In genomic region chr5:141714542-141715303, GRCh38 we compare ENCODE assay signal across 13 cellular contexts. TPM values are rescaled to one million over a fixed set of nuclear protein-coding genes. Genes with fewer than 3 reads are reported as not detected.
A peak's percentile ranks its signal among the peaks of the same experiment; 100 is the strongest.
DNase-seq lines count a peak whose midpoint lies in the region; TF ChIP-seq lines count a peak whose summit lies in the region.
"Had no signal": no experiment of that assay in that cellular context is flagged by ENCODE, and none has a peak within 500 bp of the region (broad histone marks: within the 10 kb centered on the region; RNA-seq: fewer than 3 reads in every experiment).

No MANE protein-coding gene starts in this region.

- no peaks in the 10 kb centered on the region for H3K9me3 ChIP-seq in hepatocyte (ENCODE audit: low read depth)
- H3K9me3 ChIP-seq in smooth muscle cell (replicated peaks; ENCODE audit: low read depth): no peaks in the 10 kb centered on the region
- H3K9me3 ChIP-seq: tibial artery had no signal

- POLR2A ChIA-PET in RWPE1 (lab: Yijun Ruan, JAX; ENCODE audit: low non-redundant PET): no interaction called here

- H2AFZ ChIP-seq in hepatocyte (no peak overlapping the region), smooth muscle cell (ENCODE audit: low read depth) (no peak overlapping the region)

- no peaks in the 10 kb centered on the region for H3K36me3 ChIP-seq in hepatocyte (replicated peaks; ENCODE audit: insufficient read depth, low read depth)
- H3K36me3 ChIP-seq in smooth muscle cell (ENCODE audit: low read depth): no peaks in the 10 kb centered on the region
- H3K36me3 ChIP-seq: tibial artery had no signal

- peak; percentile 74 for DNase-seq in DMS79 treated with DMSO at 0.1 percent for 48 hours (lab: John Stamatoyannopoulos, UW)
- peak; percentile 54 for DNase-seq in RWPE1 (ENCODE audit: low spot score)
- DNase-seq in hepatocyte (ENCODE audit: low spot score): no peak
- no peak for DNase-seq in stimulated activated CD4-positive, alpha-beta T cell treated with anti-CD3 and anti-CD28 coated beads, Interleukin-1b, Interleukin-23, amount 100 ng/mL, for 48 hours
- no peak for DNase-seq in NCI-H1417 treated with DMSO at 0.1 percent for 48 hours (lab: John Stamatoyannopoulos, UW)
- no peak for DNase-seq in coronary artery (ENCODE audit: low spot score)
- no peak for DNase-seq in smooth muscle cell (lab: John Stamatoyannopoulos, UW; ENCODE audit: unreplicated experiment)
- DNase-seq: activated naive CD4-positive, alpha-beta T cell treated with anti-CD3 and anti-CD28 coated beads, Interleukin-2, amount 10 ng/mL, durations not matched to agents 7 days and 5 days; cortex of kidney; H9; NCI-H2171; tibial artery had no signal

- H3K79me2 ChIP-seq in hepatocyte: no peaks in the 10 kb centered on the region
- no peaks in the 10 kb centered on the region for H3K79me2 ChIP-seq in smooth muscle cell (ENCODE audit: low read depth)

- no peaks in the 10 kb centered on the region for H3K9me2 ChIP-seq in hepatocyte (replicated peaks; ENCODE audit: insufficient read depth)

- 48% methylated on average over 1 of the region's 1 CpG for whole genome bisulfite sequencing in hepatocyte (ENCODE audit: low lambda C conversion rate, missing lambda C conversion rate)
- WGBS in smooth muscle cell (ENCODE audit: low lambda C conversion rate): 46% methylated on average over 1 of the region's 1 CpG

- H3K4me3 ChIP-seq in hepatocyte (no peak overlapping the region), coronary artery (no peak overlapping the region), smooth muscle cell (no peak overlapping the region)
- H3K4me3 ChIP-seq: tibial artery had no signal

- H3K4me1 ChIP-seq in hepatocyte (ENCODE audit: insufficient read depth) (peaks cover 9% of the 10 kb centered on the region), smooth muscle cell (ENCODE audit: low read depth) (no peaks in the 10 kb centered on the region)
- H3K4me1 ChIP-seq: tibial artery had no signal

- TF ChIP-seq CTCF in RWPE1 (conservative IDR thresholded peaks at IDR 0.05; ENCODE audit: low read depth) (no peak), hepatocyte (IDR thresholded peaks at IDR 0.05; ENCODE audit: poor library complexity) (no peak), coronary artery (IDR thresholded peaks at IDR 0.05) (no peak), smooth muscle cell (IDR thresholded peaks at IDR 0.05; ENCODE audit: borderline replicate concordance, insufficient read depth, poor library complexity, severe bottlenecking) (no peak)

- H3K27ac ChIP-seq in RWPE1 (peak overlapping the region; percentile 82), hepatocyte (peak overlapping the region; percentile 78), coronary artery (no peak overlapping the region), smooth muscle cell (ENCODE audit: low read depth) (no peak overlapping the region)
- H3K27ac ChIP-seq: tibial artery had no signal

- TF ChIP-seq EP300 in Ishikawa (IDR thresholded peaks at IDR 0.05; ENCODE audit: borderline replicate concordance): peak; percentile 35; the same call in 1 of the 2 replicates

- H3F3A ChIP-seq in smooth muscle cell (ENCODE audit: low read depth): no peaks in the 10 kb centered on the region

- TF ChIP-seq RAD21 in Ishikawa (IDR thresholded peaks at IDR 0.05; ENCODE audit: low read depth): no peak

- H4K20me1 ChIP-seq in hepatocyte (ENCODE audit: insufficient read depth, poor library complexity, severe bottlenecking) (no peaks in the 10 kb centered on the region), smooth muscle cell (ENCODE audit: low read depth) (no peaks in the 10 kb centered on the region)

- no peak overlapping the region for H3K9ac ChIP-seq in smooth muscle cell (ENCODE audit: low read depth)

- CTCF ChIA-PET in RWPE1 (lab: Yijun Ruan, JAX): interaction anchor here (0.7 to 3.8 kb wide), 5 partner anchors 13 to 835 kb away, joined by 3 to 23 read pairs (median 6); no protein-coding TSS in a partner anchor

- H3K4me2 ChIP-seq in hepatocyte (no peak overlapping the region), smooth muscle cell (no peak overlapping the region)

- H3K27me3 ChIP-seq in hepatocyte (no peaks in the 10 kb centered on the region), smooth muscle cell (ENCODE audit: low read depth) (no peaks in the 10 kb centered on the region)

TF ChIP-seq in Ishikawa, 13 proteins besides CTCF, POLR2A, EP300 and RAD21:
- TF ChIP-seq TCF12 (IDR thresholded peaks at IDR 0.05; ENCODE audit: low read depth) (no peak), CEBPB (IDR thresholded peaks at IDR 0.05) (peak; percentile 41; the same call in 1 of the 2 replicates), NFIC (IDR thresholded peaks at IDR 0.05) (peak; percentile 20; the same call in 1 of the 2 replicates), TAF1 (IDR thresholded peaks at IDR 0.05; ENCODE audit: low read depth) (no peak), TEAD4 (IDR thresholded peaks at IDR 0.05) (0 out of 2 replicates have a peak, but pooled peaks have one; percentile 4)

RNA-seq across cellular contexts. Expression of gene ARAP3, which starts 32.7 kb away (rescaled TPM):
- 4.9 and 5.1 TPM in 2 replicates for total RNA-seq in hepatocyte
- polyA plus RNA-seq in hepatocyte: 8.4 and 8.6 TPM in 2 replicates
- 4.7 and 9.4 TPM in 2 replicates for total RNA-seq in smooth muscle cell
- 11.1 and 12.9 TPM in 2 replicates for polyA plus RNA-seq in smooth muscle cell

Comparison
In these comparisons a context has a peak if more than half of its experiments do, and no peak if none do; other contexts are left out.
1. DNase-seq: peak in DMS79 treated with DMSO at 0.1 percent for 48 hours (single experiment) and RWPE1 (single experiment); none in hepatocyte (single experiment), stimulated activated CD4-positive, alpha-beta T cell treated with anti-CD3 and anti-CD28 coated beads, Interleukin-1b, Interleukin-23, amount 100 ng/mL, for 48 hours (single experiment), NCI-H1417 treated with DMSO at 0.1 percent for 48 hours (single experiment), coronary artery (single experiment) and smooth muscle cell (single experiment).
2. H3K27ac ChIP-seq: peak in RWPE1 (single experiment) and hepatocyte (single experiment); none in coronary artery (0 of 2) and smooth muscle cell (single experiment).